22 cellular contexts compared by ENCODE assay signal in genomic region chr3:12766541-12766940, GRCh38. TPM values are rescaled to one million over a fixed set of nuclear protein-coding genes. Genes with fewer than 3 reads are reported as not detected.
"Had no signal": no experiment of that assay in that cellular context is flagged by ENCODE, and none has a peak within 500 bp of the region (broad histone marks: within the 10 kb centered on the region; RNA-seq: fewer than 3 reads in every experiment).

No MANE protein-coding gene starts in this region.

- H3K36me3 ChIP-seq: colonic mucosa, neutrophil, pancreas, tibial artery had no signal

- H3K4me1 ChIP-seq: colonic mucosa, pancreas, tibial artery had no signal

- ATAC-seq: foreskin keratinocyte; natural killer cell; pancreas; stimulated activated naive CD8-positive, alpha-beta T cell treated with anti-CD3 and anti-CD28 coated beads, Interleukin-15, Interleukin-2, amounts not matched to agents 100 U/mL and 50 U/mL, for 24 hours; T-cell had no signal

- H3K4me1 Mint-ChIP-seq: activated B cell treated with CpG ODN at 0.5 μM for 24 hours, natural killer cell had no signal

- H3K27ac Mint-ChIP-seq: activated B cell treated with CpG ODN at 0.5 μM for 24 hours; activated CD4-positive, alpha-beta memory T cell treated with anti-CD3 and anti-CD28 coated beads for 36 hours; activated naive CD8-positive, alpha-beta T cell treated with anti-CD3 and anti-CD28 coated beads for 36 hours; brain; natural killer cell; T-cell had no signal

- H3K36me3 Mint-ChIP-seq: activated CD4-positive, alpha-beta memory T cell treated with anti-CD3 and anti-CD28 coated beads for 36 hours; activated naive CD8-positive, alpha-beta T cell treated with anti-CD3 and anti-CD28 coated beads for 36 hours; brain; natural killer cell; T-cell had no signal

- H3K4me3 ChIP-seq: colonic mucosa, pancreas, tibial artery had no signal

- H3K27me3 ChIP-seq: colonic mucosa, foreskin keratinocyte, pancreas, tibial artery had no signal

- H3K9me3 ChIP-seq: colonic mucosa, neutrophil, pancreas, tibial artery had no signal

- H3K27me3 Mint-ChIP-seq: activated naive CD8-positive, alpha-beta T cell treated with anti-CD3 and anti-CD28 coated beads for 36 hours; brain had no signal

- H3K9me3 Mint-ChIP-seq: activated B cell treated with CpG ODN at 0.5 μM for 24 hours; activated CD4-positive, alpha-beta memory T cell treated with anti-CD3 and anti-CD28 coated beads for 36 hours; activated naive CD8-positive, alpha-beta T cell treated with anti-CD3 and anti-CD28 coated beads for 36 hours; natural killer cell; T-cell had no signal

- H3K4me3 Mint-ChIP-seq: activated B cell treated with CpG ODN at 0.5 μM for 24 hours; activated CD4-positive, alpha-beta memory T cell treated with anti-CD3 and anti-CD28 coated beads for 36 hours; activated naive CD8-positive, alpha-beta T cell treated with anti-CD3 and anti-CD28 coated beads for 36 hours; brain; natural killer cell; T-cell had no signal

- H3K27ac ChIP-seq: colonic mucosa, foreskin keratinocyte, neutrophil, pancreas, tibial artery had no signal

- DNase-seq: activated B cell treated with CpG ODN at 0.5 μM for 24 hours; activated CD4-positive, alpha-beta memory T cell treated with anti-CD3 and anti-CD28 coated beads for 36 hours; activated CD4-positive, alpha-beta T cell treated with anti-CD3 and anti-CD28 coated beads for 4 hours; activated naive CD8-positive, alpha-beta T cell treated with anti-CD3 and anti-CD28 coated beads for 36 hours; amygdala; caudate nucleus; colonic mucosa; foreskin keratinocyte; head of caudate nucleus; kidney glomerular epithelial cell; mesenchymal stem cell; natural killer cell; pancreas; stimulated activated CD4-positive, alpha-beta T cell treated with anti-CD3 and anti-CD28 coated beads, Interleukin-12 subunit alpha, Interleukin-12 subunit beta, amount 100 ng/mL, for 4 hours; stimulated activated CD4-positive, alpha-beta T cell treated with anti-CD3 and anti-CD28 coated beads, Interleukin-2, amount 100 ng/mL, for 24 hours; stimulated activated naive CD8-positive, alpha-beta T cell treated with anti-CD3 and anti-CD28 coated beads, Interleukin-15, Interleukin-2, amounts not matched to agents 100 U/mL and 50 U/mL, for 24 hours; substantia nigra; T-cell; tibial artery had no signal

RNA-seq across cellular contexts. Expression of gene TMEM40, which starts 7.5 kb away (rescaled TPM):
- total RNA-seq: activated B cell treated with CpG ODN at 0.5 μM for 24 hours; activated CD4-positive, alpha-beta memory T cell treated with anti-CD3 and anti-CD28 coated beads for 36 hours; activated naive CD8-positive, alpha-beta T cell treated with anti-CD3 and anti-CD28 coated beads for 36 hours; colonic mucosa; mucosa of gallbladder; pancreas; T-cell had no signal
